Comparison of ENCODE assay signal across 16 cellular contexts in the genomic region with DNA sequence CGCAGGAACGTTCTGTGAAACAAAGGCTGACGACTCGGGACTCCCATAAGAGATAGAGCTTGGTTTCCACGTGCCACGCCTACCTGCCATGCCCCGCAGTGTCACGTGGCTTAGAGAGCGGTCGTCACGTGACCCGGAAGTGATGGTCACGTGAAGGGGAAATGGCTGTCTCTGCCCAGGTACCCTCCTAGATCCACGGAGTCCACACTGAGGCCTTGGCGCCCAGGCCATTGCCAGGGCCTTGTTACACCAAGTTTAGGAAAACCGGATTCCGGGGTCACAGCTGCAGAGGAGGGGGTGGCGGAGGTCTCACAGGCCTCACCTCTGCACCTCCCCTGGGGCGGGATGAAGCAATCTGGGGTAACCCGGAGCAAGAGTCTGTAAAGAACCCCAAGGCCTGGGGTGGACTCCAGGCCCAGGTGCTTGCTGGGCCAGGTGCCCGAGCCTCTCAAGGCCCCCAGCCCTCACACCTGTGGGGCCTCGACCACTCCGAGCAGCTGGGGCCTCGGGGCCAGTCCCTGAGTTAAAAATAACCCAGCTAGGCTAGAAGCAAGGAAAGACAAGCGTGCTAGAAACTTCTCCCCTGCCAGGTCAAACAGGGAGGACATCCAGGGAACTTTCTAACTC.
"Had no signal": no experiment of that assay in that cellular context is flagged by ENCODE, and none has a peak within 500 bp of the region (broad histone marks: within the 10 kb centered on the region; RNA-seq: fewer than 3 reads in every experiment).

No MANE protein-coding gene starts in this region.

- H3K27ac Mint-ChIP-seq: activated naive CD4-positive, alpha-beta T cell treated with anti-CD3 and anti-CD28 coated beads for 36 hours; activated naive CD8-positive, alpha-beta T cell treated with anti-CD3 and anti-CD28 coated beads, Interleukin-2, amount 10 ng/mL, durations not matched to agents 7 days and 5 days; endodermal cell; natural killer cell; stimulated activated memory B cell treated with anti-CD40 and anti-IgM and Interleukin-4, amounts not matched to agents 10 μg/mL and 1 μg/mL and 100 μg/mL, for 72 hours had no signal

- H3K4me1 Mint-ChIP-seq: endodermal cell; natural killer cell; stimulated activated memory B cell treated with anti-CD40 and anti-IgM and Interleukin-4, amounts not matched to agents 10 μg/mL and 1 μg/mL and 100 μg/mL, for 72 hours had no signal

- H3K9me3 ChIP-seq: esophagus squamous epithelium, stomach, suprapubic skin, transverse colon had no signal

- H3K27me3 ChIP-seq: esophagus squamous epithelium, heart right ventricle, stomach, suprapubic skin, transverse colon had no signal

- H3K27me3 Mint-ChIP-seq: stimulated activated memory B cell treated with anti-CD40 and anti-IgM and Interleukin-4, amounts not matched to agents 10 μg/mL and 1 μg/mL and 100 μg/mL, for 72 hours had no signal

- H3K9ac ChIP-seq: parathyroid adenoma had no signal

- H3K4me3 Mint-ChIP-seq: activated naive CD4-positive, alpha-beta T cell treated with anti-CD3 and anti-CD28 coated beads for 36 hours; activated naive CD8-positive, alpha-beta T cell treated with anti-CD3 and anti-CD28 coated beads, Interleukin-2, amount 10 ng/mL, durations not matched to agents 7 days and 5 days; endodermal cell; natural killer cell; stimulated activated memory B cell treated with anti-CD40 and anti-IgM and Interleukin-4, amounts not matched to agents 10 μg/mL and 1 μg/mL and 100 μg/mL, for 72 hours had no signal

- FAIRE-seq: urothelium cell line had no signal

- H3K36me3 ChIP-seq: esophagus squamous epithelium, heart right ventricle, stomach, suprapubic skin, transverse colon had no signal

- H3K9me3 Mint-ChIP-seq: activated naive CD4-positive, alpha-beta T cell treated with anti-CD3 and anti-CD28 coated beads for 36 hours; activated naive CD8-positive, alpha-beta T cell treated with anti-CD3 and anti-CD28 coated beads, Interleukin-2, amount 10 ng/mL, durations not matched to agents 7 days and 5 days; endodermal cell; natural killer cell; stimulated activated memory B cell treated with anti-CD40 and anti-IgM and Interleukin-4, amounts not matched to agents 10 μg/mL and 1 μg/mL and 100 μg/mL, for 72 hours had no signal

- H3K4me3 ChIP-seq: coronary artery, skin epidermis, stomach, suprapubic skin, transverse colon had no signal

- H3K4me1 ChIP-seq: parathyroid adenoma had no signal

- H3K27ac ChIP-seq: coronary artery, esophagus squamous epithelium, heart right ventricle, parathyroid adenoma, skin epidermis, suprapubic skin, transverse colon had no signal

- H3K36me3 Mint-ChIP-seq: activated naive CD8-positive, alpha-beta T cell treated with anti-CD3 and anti-CD28 coated beads, Interleukin-2, amount 10 ng/mL, durations not matched to agents 7 days and 5 days; natural killer cell; stimulated activated memory B cell treated with anti-CD40 and anti-IgM and Interleukin-4, amounts not matched to agents 10 μg/mL and 1 μg/mL and 100 μg/mL, for 72 hours had no signal

- DNase-seq: activated CD4-positive, alpha-beta T cell treated with anti-CD3 and anti-CD28 coated beads, Interleukin-2, amount 50 U/mL, for 4 hours; activated naive CD4-positive, alpha-beta T cell treated with anti-CD3 and anti-CD28 coated beads for 36 hours; esophagus squamous epithelium; stimulated activated CD4-positive, alpha-beta T cell treated with anti-CD3 and anti-CD28 coated beads, Interleukin-2, amount 100 ng/mL, for 24 hours; stomach; transverse colon had no signal

- H3K79me2 ChIP-seq: parathyroid adenoma had no signal
